8 cellular contexts compared by ENCODE assay signal in genomic region chr2:20507166-20507692, GRCh38.
DNase-seq lines count a peak whose midpoint lies in the region; ATAC-seq and TF ChIP-seq lines count a peak whose summit lies in the region.

No MANE protein-coding gene starts in this region.

- TF ChIP-seq POLR2A in sigmoid colon (IDR thresholded peaks at IDR 0.05) (no peak), transverse colon (IDR thresholded peaks at IDR 0.05) (no peak)

- intact Hi-C loops in sigmoid colon (cut with DNase I) (no loop called here), transverse colon (cut with DNase I; ENCODE audit: low total_unique reads) (no loop called here)

- DNase-seq in activated T-cell treated with anti-CD3 and anti-CD28 coated beads, Interleukin-2, amount 50 U/mL, for 72 hours: peak; percentile 20 to 46
- no peak for DNase-seq in activated T-cell treated with anti-CD3 and anti-CD28 coated beads, Interleukin-2, amount 50 U/mL, for 1 hour
- peak; percentile 15 for DNase-seq in RPMI8226
- peak; percentile 68 for DNase-seq in sigmoid colon
- no peak for DNase-seq in NCI-H1048 (lab: John Stamatoyannopoulos, UW)
- DNase-seq in transverse colon: no peak
- no peak for DNase-seq in DMS53 (lab: John Stamatoyannopoulos, UW)

- 60% methylated on average over 5 of the region's 5 CpGs for WGBS in sigmoid colon, 2 donors
- 47 to 81% methylated on average over 3 to 5 of the region's 5 CpGs for WGBS in transverse colon (ENCODE audit: low coverage in 1 of 2), 2 donors

- H3K4me3 Mint-ChIP-seq in activated T-cell treated with anti-CD3 and anti-CD28 coated beads, Interleukin-2, amount 50 U/mL, for 72 hours: peak overlapping the region in 1 of 2 donors; percentile 26

- TF ChIP-seq EP300 in sigmoid colon (IDR thresholded peaks at IDR 0.05): peak in 1 of 4 donors; percentile 78
- no peak for TF ChIP-seq EP300 in transverse colon (IDR thresholded peaks at IDR 0.05; ENCODE audit: low read depth)

- H3K36me3 Mint-ChIP-seq in activated T-cell treated with anti-CD3 and anti-CD28 coated beads, Interleukin-2, amount 50 U/mL, for 72 hours (ENCODE audit: insufficient read depth in 2 of 2): no peaks in the 10 kb centered on the region

- H3K4me3 ChIP-seq in sigmoid colon: no peak overlapping the region
- H3K4me3 ChIP-seq in transverse colon: no peak overlapping the region

- H3K9me3 Mint-ChIP-seq in activated T-cell treated with anti-CD3 and anti-CD28 coated beads, Interleukin-2, amount 50 U/mL, for 72 hours: no peaks in the 10 kb centered on the region

- H3K27ac ChIP-seq in sigmoid colon: peak overlapping the region in 2 of 4 donors; percentile 19 to 68
- peak overlapping the region in 1 of 4 donors; percentile 19 for H3K27ac ChIP-seq in transverse colon

- peaks cover 0 to 21% (median 10%) of the 10 kb centered on the region in 4 donors for H3K4me1 ChIP-seq in sigmoid colon
- H3K4me1 ChIP-seq in transverse colon: no peaks in the 10 kb centered on the region

- H3K36me3 ChIP-seq in sigmoid colon (no peaks in the 10 kb centered on the region), transverse colon (no peaks in the 10 kb centered on the region)

- in situ Hi-C loops in transverse colon (cut with MboI; ENCODE audit: low pct_ligation_motif_present in 1 of 4, low pct_unique_long_range_greater_than_20kb in 1 of 4, low sequenced_read_pairs in 3 of 4): no loop called here

- H3K27ac Mint-ChIP-seq in activated T-cell treated with anti-CD3 and anti-CD28 coated beads, Interleukin-2, amount 50 U/mL, for 72 hours: peak overlapping the region; percentile 50

- peaks cover 14% of the 10 kb centered on the region for H3K4me1 Mint-ChIP-seq in activated T-cell treated with anti-CD3 and anti-CD28 coated beads, Interleukin-2, amount 50 U/mL, for 72 hours (ENCODE audit: low read depth)

- no peaks in the 10 kb centered on the region for H3K9me3 ChIP-seq in sigmoid colon
- H3K9me3 ChIP-seq in transverse colon: no peaks in the 10 kb centered on the region

- no peaks in the 10 kb centered on the region for H3K27me3 Mint-ChIP-seq in activated T-cell treated with anti-CD3 and anti-CD28 coated beads, Interleukin-2, amount 50 U/mL, for 72 hours (ENCODE audit: low read depth)

- H3K27me3 ChIP-seq in sigmoid colon: no peaks in the 10 kb centered on the region
- no peaks in the 10 kb centered on the region for H3K27me3 ChIP-seq in transverse colon

- no peak for TF ChIP-seq CTCF in sigmoid colon (IDR thresholded peaks at IDR 0.05)
- no peak for TF ChIP-seq CTCF in transverse colon (IDR thresholded peaks at IDR 0.05)

- peak; percentile 88 to 96 for ATAC-seq in activated T-cell treated with anti-CD3 and anti-CD28 coated beads, Interleukin-2, amount 50 U/mL, for 72 hours (replicated peaks in 1 of 2)
- ATAC-seq in HG02973 (IDR thresholded peaks at IDR 0.05; ENCODE audit: unreplicated experiment): peak; percentile 99

Comparison
In these comparisons a context has a peak if more than half of its experiments do, and no peak if none do; other contexts are left out.
1. DNase-seq: peak in activated T-cell treated with anti-CD3 and anti-CD28 coated beads, Interleukin-2, amount 50 U/mL, for 72 hours (2 of 2), RPMI8226 (single experiment) and sigmoid colon (single experiment); none in activated T-cell treated with anti-CD3 and anti-CD28 coated beads, Interleukin-2, amount 50 U/mL, for 1 hour (single experiment), NCI-H1048 (single experiment), transverse colon (single experiment) and DMS53 (single experiment).